ENCODE assay signal across 8 cellular contexts in genomic region chr22:45435544-45436139, GRCh38. TPM values are rescaled to one million over a fixed set of nuclear protein-coding genes. Genes with fewer than 3 reads are reported as not detected.
DNase-seq lines count a peak whose midpoint lies in the region; ATAC-seq and TF ChIP-seq lines count a peak whose summit lies in the region.

No MANE protein-coding gene starts in this region.

- CTCF ChIA-PET in AG04449 (lab: Yijun Ruan, JAX): interaction anchor here (0.7 to 15.2 kb wide), 9 partner anchors 13 to 335 kb away, joined by 3 to 286 read pairs (median 13); no protein-coding TSS in a partner anchor
- CTCF ChIA-PET in activated CD4-positive, alpha-beta T cell treated with anti-CD3 and anti-CD28 coated beads for 36 hours (lab: Charles Lee): interaction anchor here (0.6 kb wide), 2 partner anchors 21 to 428 kb away, joined by 3 to 4 read pairs; no protein-coding TSS in a partner anchor

- no peak overlapping the region for H3K4me3 Mint-ChIP-seq in activated CD4-positive, alpha-beta T cell treated with anti-CD3 and anti-CD28 coated beads for 36 hours

- peak overlapping the region in 1 of 2 donors; percentile 57 for H3K9ac ChIP-seq in colonic mucosa (ENCODE audit: low read depth in 2 of 2, low read length in 2 of 2)

- no peaks in the 10 kb centered on the region for H3K36me3 Mint-ChIP-seq in activated CD4-positive, alpha-beta T cell treated with anti-CD3 and anti-CD28 coated beads for 36 hours (ENCODE audit: low read depth)

- peak; percentile 56 for DNase-seq in AG04449 (ENCODE audit: low read depth, low spot score)
- DNase-seq in GM20000 (ENCODE audit: low spot score): peak; percentile 92
- DNase-seq in NCI-H446 treated with DMSO at 0.1 percent for 48 hours (lab: John Stamatoyannopoulos, UW): peak; percentile 59
- peak; percentile 88 for DNase-seq in activated CD4-positive, alpha-beta T cell treated with anti-CD3 and anti-CD28 coated beads for 36 hours
- DNase-seq in colonic mucosa: peak; percentile 92
- DNase-seq in left colon: peak; percentile 84 to 91
- peak; percentile 45 to 73 for DNase-seq in stimulated activated CD4-positive, alpha-beta T cell treated with anti-CD3 and anti-CD28 coated beads, Interleukin-15, amount 100 ng/mL, for 48 hours (ENCODE audit: low read depth in 2 of 2)

- H3K27me3 ChIP-seq in colonic mucosa: no peaks in the 10 kb centered on the region

- peaks cover 11% of the 10 kb centered on the region for H3K4me1 Mint-ChIP-seq in activated CD4-positive, alpha-beta T cell treated with anti-CD3 and anti-CD28 coated beads for 36 hours

- no peaks in the 10 kb centered on the region for H3K9me3 ChIP-seq in colonic mucosa

- H3K27ac Mint-ChIP-seq in activated CD4-positive, alpha-beta T cell treated with anti-CD3 and anti-CD28 coated beads for 36 hours: no peak overlapping the region

- H3K27ac ChIP-seq in colonic mucosa: peak overlapping the region; percentile 53

- no peaks in the 10 kb centered on the region for H3K9me3 Mint-ChIP-seq in activated CD4-positive, alpha-beta T cell treated with anti-CD3 and anti-CD28 coated beads for 36 hours (ENCODE audit: low read depth)

- no peaks in the 10 kb centered on the region for H3K36me3 ChIP-seq in colonic mucosa

- ATAC-seq in activated CD4-positive, alpha-beta T cell treated with anti-CD3 and anti-CD28 coated beads for 36 hours: peak; percentile 91
- ATAC-seq in left colon (peak; percentile 99), HG03095 (IDR thresholded peaks at IDR 0.05; ENCODE audit: unreplicated experiment) (no peak)

- H3K4me3 ChIP-seq in AG04449 (ENCODE audit: low read depth, low read length) (no peak overlapping the region), colonic mucosa (no peak overlapping the region)

- peak; percentile 97 for TF ChIP-seq CTCF in AG04449 (IDR thresholded peaks at IDR 0.05; ENCODE audit: insufficient read depth, low read length, missing control alignments)
- TF ChIP-seq CTCF in GM20000 (IDR thresholded peaks at IDR 0.05; ENCODE audit: extremely low read depth, missing control alignments): peak; percentile 99
- TF ChIP-seq CTCF in colonic mucosa (IDR thresholded peaks at IDR 0.05): peak; percentile 98

- POLR2A ChIA-PET in AG04449 (lab: Yijun Ruan, JAX): no interaction called here
- POLR2A ChIA-PET in activated CD4-positive, alpha-beta T cell treated with anti-CD3 and anti-CD28 coated beads for 36 hours (lab: Charles Lee): no interaction called here

- intact Hi-C loops in activated CD4-positive, alpha-beta T cell treated with anti-CD3 and anti-CD28 coated beads for 36 hours (cut with DNase I, micrococcal nuclease): loop anchor here (1.0 to 5.0 kb wide), 3 partner anchors 22 to 333 kb away; partner anchors contain the start of genes RIBC2 (in 1 of the 2) and SMC1B (in 1 of the 2)
- intact Hi-C loops in colonic mucosa (cut with DNase I): loop anchor here (1.0 kb wide), 1 partner anchor 166 kb away; no protein-coding TSS in a partner anchor
- intact Hi-C loops in left colon (cut with DNase I, micrococcal nuclease): loop anchor here (5.0 kb wide), 1 partner anchor 168 kb away; no protein-coding TSS in a partner anchor

- H3K4me1 ChIP-seq in colonic mucosa: no peaks in the 10 kb centered on the region

- H3K27me3 Mint-ChIP-seq in activated CD4-positive, alpha-beta T cell treated with anti-CD3 and anti-CD28 coated beads for 36 hours: no peaks in the 10 kb centered on the region

RNA-seq across cellular contexts. Expression of gene RIBC2, which starts 22.1 kb away (rescaled TPM):
- total RNA-seq in activated CD4-positive, alpha-beta T cell treated with anti-CD3 and anti-CD28 coated beads for 36 hours: 1 to 10 TPM; 6.3 to 7.8 TPM
- total RNA-seq in colonic mucosa (1 to 10 TPM in 1 of 2 donors, under 1 TPM in 1; 0.85 to 6.7 TPM), left colon (1 to 10 TPM in 1 of 2 donors, under 1 TPM in 1; 0.84 to 1.2 TPM)

RNA-seq across cellular contexts. Expression of gene SMC1B, which starts 22.2 kb away (rescaled TPM):
- total RNA-seq in activated CD4-positive, alpha-beta T cell treated with anti-CD3 and anti-CD28 coated beads for 36 hours: under 1 TPM; 0.62 to 0.67 TPM
- under 1 TPM in 1 of 2 donors, not detected in 1; 0.15 TPM for total RNA-seq in colonic mucosa
- not detected for total RNA-seq in left colon
